Comparison of ENCODE assay signal across 14 cellular contexts in genomic region chr13:46606915-46607413, GRCh38. TPM values are rescaled to one million over a fixed set of nuclear protein-coding genes. Genes with fewer than 3 reads are reported as not detected.
A peak's percentile ranks its signal among the peaks of the same experiment; 100 is the strongest.
DNase-seq lines count a peak whose midpoint lies in the region; ATAC-seq, FAIRE-seq and TF ChIP-seq lines count a peak whose summit lies in the region.
"Had no signal": no experiment of that assay in that cellular context is flagged by ENCODE, and none has a peak within 500 bp of the region (broad histone marks: within the 10 kb centered on the region; RNA-seq: fewer than 3 reads in every experiment).

No MANE protein-coding gene starts in this region.

- peak overlapping the region; percentile 90 for H3K27ac Mint-ChIP-seq in T-helper 17 cell
- H3K27ac Mint-ChIP-seq in CD8-positive, alpha-beta T cell, result no peak overlapping the region

- POLR2A ChIA-PET in CD8-positive, alpha-beta T cell (lab: Charles Lee), result interaction anchor here (1.0 kb wide), 1 partner anchor 62 kb away, joined by 3 read pairs; no protein-coding TSS in a partner anchor

- TF ChIP-seq EP300 in upper lobe of left lung (IDR thresholded peaks at IDR 0.05), result no peak

- no peak for TF ChIP-seq POLR2A in heart left ventricle (IDR thresholded peaks at IDR 0.05)
- TF ChIP-seq POLR2A in upper lobe of left lung (IDR thresholded peaks at IDR 0.05), result no peak

- no peak for FAIRE-seq in kidney (lab: Jason Lieb, UNC)
- FAIRE-seq: endometrium had no signal

- no peaks in the 10 kb centered on the region for H3K36me3 Mint-ChIP-seq in T-helper 17 cell (ENCODE audit: low read depth)
- H3K36me3 Mint-ChIP-seq in CD8-positive, alpha-beta T cell, result no peaks in the 10 kb centered on the region

- H3K4me1 Mint-ChIP-seq in T-helper 17 cell, result peaks cover 39% of the 10 kb centered on the region
- H3K4me1 Mint-ChIP-seq in CD8-positive, alpha-beta T cell (ENCODE audit: low read depth), result peaks cover 71% of the 10 kb centered on the region

- 74 to 91% (median 81%) methylated on average over 3 of the region's 3 CpGs for WGBS in heart left ventricle, 4 donors
- 71 to 72% methylated on average over 3 of the region's 3 CpGs for WGBS in upper lobe of left lung, 2 donors

- no peaks in the 10 kb centered on the region for H3K9me3 Mint-ChIP-seq in CD8-positive, alpha-beta T cell

- H3K4me1 ChIP-seq in heart left ventricle (peaks cover 15 to 79% (median 70%) of the 10 kb centered on the region in 12 donors), right atrium auricular region (peaks cover 0 to 69% of the 10 kb centered on the region in 2 donors), kidney (ENCODE audit: control insufficient read depth in 1 of 2, insufficient read depth in 1 of 2, low read depth in 1 of 2, low read length in 2 of 2) (peaks cover 39 to 56% of the 10 kb centered on the region in 2 donors), upper lobe of left lung (peaks cover 37 to 69% (median 56%) of the 10 kb centered on the region in 4 donors)
- H3K4me1 ChIP-seq in CD8-positive, alpha-beta T cell (ENCODE audit: insufficient read depth, low read length), result peaks cover 10% of the 10 kb centered on the region

- H3K27me3 Mint-ChIP-seq in T-helper 17 cell, result no peaks in the 10 kb centered on the region
- H3K27me3 Mint-ChIP-seq in CD8-positive, alpha-beta T cell (ENCODE audit: low read depth), result no peaks in the 10 kb centered on the region

- H3K4me3 Mint-ChIP-seq in T-helper 17 cell, result no peak overlapping the region
- H3K4me3 Mint-ChIP-seq in CD8-positive, alpha-beta T cell, result no peak overlapping the region

- H3K9me3 ChIP-seq in heart left ventricle, result no peaks in the 10 kb centered on the region
- H3K9me3 ChIP-seq in right atrium auricular region, result no peaks in the 10 kb centered on the region
- no peaks in the 10 kb centered on the region for H3K9me3 ChIP-seq in T-helper 17 cell (ENCODE audit: control insufficient read depth, low read length, poor library complexity, severe bottlenecking)
- no peaks in the 10 kb centered on the region for H3K9me3 ChIP-seq in kidney (ENCODE audit: control insufficient read depth in 1 of 2, low read length in 2 of 2)
- H3K9me3 ChIP-seq in upper lobe of left lung, result no peaks in the 10 kb centered on the region
- no peaks in the 10 kb centered on the region for H3K9me3 ChIP-seq in CD8-positive, alpha-beta T cell (ENCODE audit: low read length)
- H3K9me3 ChIP-seq: ascending aorta had no signal

- DNase-seq in heart left ventricle (no peak), right atrium auricular region (ENCODE audit: low spot score) (no peak), T-helper 17 cell (no peak), kidney (no peak), upper lobe of left lung (no peak)
- DNase-seq in central memory CD4-positive, alpha-beta T cell, result no peak
- DNase-seq in CD8-positive, alpha-beta T cell, result no peak
- DNase-seq: activated CD4-positive, alpha-beta T cell treated with anti-CD3 and anti-CD28 coated beads, Interleukin-2, amount 50 U/mL, for 1 hour; NCI-H1092; NCI-H69 had no signal

- H3K4me3 ChIP-seq in heart left ventricle (no peak overlapping the region), right atrium auricular region (no peak overlapping the region), kidney (ENCODE audit: low read length in 2 of 2) (no peak overlapping the region), upper lobe of left lung (no peak overlapping the region)
- H3K4me3 ChIP-seq in CD8-positive, alpha-beta T cell (ENCODE audit: low read depth, low read length), result no peak overlapping the region
- H3K4me3 ChIP-seq: ascending aorta, SK-N-MC had no signal

- intact Hi-C loops in heart left ventricle (cut with DNase I) (loop anchor here in 3 of 10 donors (5.0 to 10.0 kb wide), 4 partner anchors 35 to 55 kb away; partner anchors contain the start of gene LRCH1 (in 3 of the 3)), kidney (cut with DNase I) (no loop called here)
- intact Hi-C loops in CD8-positive, alpha-beta T cell (cut with DNase I, micrococcal nuclease), result loop anchor here in 1 of 2 experiments (5.0 kb wide), 1 partner anchor 35 kb away; no protein-coding TSS in a partner anchor

- no peak for TF ChIP-seq CTCF in heart left ventricle (IDR thresholded peaks at IDR 0.05)
- no peak for TF ChIP-seq CTCF in right atrium auricular region (IDR thresholded peaks at IDR 0.05)
- TF ChIP-seq CTCF in kidney (IDR thresholded peaks at IDR 0.05; ENCODE audit: borderline replicate concordance, extremely low read depth, insufficient read depth), result no peak
- TF ChIP-seq CTCF in upper lobe of left lung (IDR thresholded peaks at IDR 0.05), result no peak
- no peak for TF ChIP-seq CTCF in CD8-positive, alpha-beta T cell (IDR thresholded peaks at IDR 0.05)

- no peak for ATAC-seq in heart left ventricle
- ATAC-seq in T-helper 17 cell, result no peak
- ATAC-seq in upper lobe of left lung (ENCODE audit: low FRiP score in 2 of 2), result no peak
- no peak for ATAC-seq in CD8-positive, alpha-beta T cell
- no peak for ATAC-seq in HG03280 (IDR thresholded peaks at IDR 0.05; ENCODE audit: unreplicated experiment)

- peak overlapping the region in 1 of 2 donors; percentile 15 for H3K9ac ChIP-seq in kidney (ENCODE audit: low read length in 2 of 2)

- CTCF ChIA-PET in CD8-positive, alpha-beta T cell (lab: Charles Lee), result no interaction called here

- H3K27ac ChIP-seq in heart left ventricle (peak overlapping the region in 11 of 12 donors; percentile 5 to 72 (median 35)), right atrium auricular region (peak overlapping the region in 1 of 2 donors; percentile 6), kidney (ENCODE audit: low read depth in 2 of 2, low read length in 2 of 2) (peak overlapping the region; percentile 40 to 81), upper lobe of left lung (peak overlapping the region in 3 of 4 donors; percentile 28 to 77 (median 64))
- H3K27ac ChIP-seq in CD8-positive, alpha-beta T cell (ENCODE audit: low read depth, low read length), result no peak overlapping the region
- H3K27ac ChIP-seq: ascending aorta, SK-N-MC had no signal

- H3K27me3 ChIP-seq in heart left ventricle (no peaks in the 10 kb centered on the region), right atrium auricular region (no peaks in the 10 kb centered on the region), upper lobe of left lung (no peaks in the 10 kb centered on the region)
- no peaks in the 10 kb centered on the region for H3K27me3 ChIP-seq in CD8-positive, alpha-beta T cell (ENCODE audit: insufficient read depth, low read length)
- H3K27me3 ChIP-seq: ascending aorta had no signal

- H3K36me3 ChIP-seq in heart left ventricle, result no peaks in the 10 kb centered on the region
- no peaks in the 10 kb centered on the region for H3K36me3 ChIP-seq in right atrium auricular region
- H3K36me3 ChIP-seq in kidney (ENCODE audit: control insufficient read depth in 1 of 2, insufficient read depth in 2 of 2, low read length in 2 of 2), result no peaks in the 10 kb centered on the region
- no peaks in the 10 kb centered on the region for H3K36me3 ChIP-seq in upper lobe of left lung
- H3K36me3 ChIP-seq in CD8-positive, alpha-beta T cell (ENCODE audit: insufficient read depth, low read length), result no peaks in the 10 kb centered on the region
- H3K36me3 ChIP-seq: ascending aorta had no signal

RNA-seq across cellular contexts. Expression of gene LRCH1, which starts 54.0 kb away (rescaled TPM):
- total RNA-seq in heart left ventricle, result 10 to 100 TPM in 8 of 9 donors, 1 to 10 TPM in 1; 9.8 to 20.1 (median 12.9) TPM
- 1 to 10 TPM; 4.5 to 6.4 TPM for polyA plus RNA-seq in heart left ventricle
- total RNA-seq in right atrium auricular region, result 10 to 100 TPM in 1 of 2 donors, 1 to 10 TPM in 1; 6.9 to 10.9 TPM
- 10 to 100 TPM; 18.5 to 19.0 TPM for total RNA-seq in T-helper 17 cell
- total RNA-seq in kidney, result 39.0 TPM
- 10.2 TPM for polyA plus RNA-seq in kidney (ENCODE audit: insufficient read depth, low read depth, low replicate concordance)
- total RNA-seq in upper lobe of left lung, result 10 to 100 TPM; 17.2 to 27.0 (median 22.7) TPM
- total RNA-seq in CD8-positive, alpha-beta T cell, result 10 to 100 TPM; 10.8 to 13.7 TPM
